2 cellular contexts compared by ENCODE assay signal in the genomic region with DNA sequence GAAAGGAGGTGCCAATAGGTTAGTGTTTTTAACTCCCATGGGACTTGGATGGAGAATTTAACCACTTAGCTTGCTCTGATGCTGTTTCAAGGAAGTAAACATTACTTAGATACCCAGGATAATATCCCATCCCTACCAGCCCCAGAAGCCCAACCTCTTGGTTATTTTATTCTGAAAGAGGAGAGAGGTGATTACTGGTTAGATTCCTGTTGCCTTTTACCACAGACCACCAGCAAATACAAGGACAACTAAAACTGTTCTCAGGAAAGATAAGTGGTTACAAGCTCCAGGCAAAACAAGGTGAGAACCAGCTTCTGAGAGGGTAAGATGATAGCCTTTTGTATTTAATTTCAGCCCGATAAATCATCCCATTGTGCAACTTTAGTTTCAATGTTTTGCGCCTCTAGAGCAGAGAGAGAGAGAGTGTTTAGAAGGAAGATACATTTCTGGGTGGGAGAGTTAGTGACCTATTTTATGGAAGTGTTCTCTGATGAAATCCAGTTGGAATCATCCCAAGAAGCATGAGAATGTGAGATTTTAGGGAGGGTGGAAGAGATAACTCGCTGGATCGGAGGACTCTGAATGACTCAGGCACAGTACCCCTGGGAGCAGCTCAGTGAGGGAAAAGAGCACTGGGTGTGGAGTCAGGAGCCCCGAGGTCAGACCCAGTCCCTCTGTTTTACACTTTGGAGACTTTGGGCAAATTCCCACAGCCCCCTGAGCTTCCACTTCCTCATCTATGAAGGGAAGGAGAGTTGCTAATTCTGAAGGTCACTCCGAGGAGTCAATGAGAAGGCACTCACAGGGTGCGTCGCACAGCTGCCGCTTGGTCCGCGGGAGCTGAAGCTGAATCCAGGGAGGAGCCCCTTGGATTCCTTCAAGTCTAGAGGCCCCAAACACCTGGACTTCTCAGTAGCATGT.
TF ChIP-seq lines count a peak whose summit lies in the region.

No MANE protein-coding gene starts in this region.

TF ChIP-seq in liver, 16 proteins besides CTCF, POLR2A, EP300 and RAD21:
- TF ChIP-seq HNF4G (IDR thresholded peaks at IDR 0.05) (no peak), NR2F2 (IDR thresholded peaks at IDR 0.05) (peak; percentile 46), RXRA (IDR thresholded peaks at IDR 0.05) (peak in 1 of 2 donors; percentile 16), JUND (IDR thresholded peaks at IDR 0.05) (no peak)

TF ChIP-seq in HepG2, 621 proteins besides CTCF, POLR2A, EP300 and RAD21:
- TF ChIP-seq CBFB (CRISPR knock-in tag; IDR thresholded peaks at IDR 0.05) (no peak), DBP (CRISPR knock-in tag; IDR thresholded peaks at IDR 0.05; ENCODE audit: not compliant biosample characterization) (no peak), PRMT3 (CRISPR knock-in tag; IDR thresholded peaks at IDR 0.05; ENCODE audit: borderline replicate concordance, low read depth) (no peak), TRIM22 (IDR thresholded peaks at IDR 0.05) (no peak), TFE3 (CRISPR knock-in tag; IDR thresholded peaks at IDR 0.05) (no peak), ZSCAN21 (CRISPR knock-in tag; IDR thresholded peaks at IDR 0.05; ENCODE audit: borderline replicate concordance) (no peak), ZNF841 (CRISPR knock-in tag; IDR thresholded peaks at IDR 0.05; ENCODE audit: borderline replicate concordance) (no peak), MED13 (CRISPR knock-in tag; IDR thresholded peaks at IDR 0.05) (no peak), ZNF468 (CRISPR knock-in tag; IDR thresholded peaks at IDR 0.05) (no peak), MED8 (CRISPR knock-in tag; IDR thresholded peaks at IDR 0.05; ENCODE audit: insufficient replicate concordance) (no peak), ZNF710 (CRISPR knock-in tag; IDR thresholded peaks at IDR 0.05; ENCODE audit: borderline replicate concordance) (no peak), ZNF460 (CRISPR knock-in tag; IDR thresholded peaks at IDR 0.05; ENCODE audit: borderline replicate concordance) (no peak), ZNF572 (CRISPR knock-in tag; IDR thresholded peaks at IDR 0.05) (no peak), ZNF235 (CRISPR knock-in tag; IDR thresholded peaks at IDR 0.05; ENCODE audit: borderline replicate concordance) (no peak), ZNF44 (CRISPR knock-in tag; IDR thresholded peaks at IDR 0.05) (no peak), SMARCC2 (IDR thresholded peaks at IDR 0.05) (no peak)
- TF ChIP-seq, protein P1, sequence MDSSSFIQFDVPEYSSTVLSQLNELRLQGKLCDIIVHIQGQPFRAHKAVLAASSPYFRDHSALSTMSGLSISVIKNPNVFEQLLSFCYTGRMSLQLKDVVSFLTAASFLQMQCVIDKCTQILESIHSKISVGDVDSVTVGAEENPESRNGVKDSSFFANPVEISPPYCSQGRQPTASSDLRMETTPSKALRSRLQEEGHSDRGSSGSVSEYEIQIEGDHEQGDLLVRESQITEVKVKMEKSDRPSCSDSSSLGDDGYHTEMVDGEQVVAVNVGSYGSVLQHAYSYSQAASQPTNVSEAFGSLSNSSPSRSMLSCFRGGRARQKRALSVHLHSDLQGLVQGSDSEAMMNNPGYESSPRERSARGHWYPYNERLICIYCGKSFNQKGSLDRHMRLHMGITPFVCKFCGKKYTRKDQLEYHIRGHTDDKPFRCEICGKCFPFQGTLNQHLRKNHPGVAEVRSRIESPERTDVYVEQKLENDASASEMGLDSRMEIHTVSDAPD (CRISPR knock-in tag; IDR thresholded peaks at IDR 0.05), result no peak
- TF ChIP-seq, protein P2, sequence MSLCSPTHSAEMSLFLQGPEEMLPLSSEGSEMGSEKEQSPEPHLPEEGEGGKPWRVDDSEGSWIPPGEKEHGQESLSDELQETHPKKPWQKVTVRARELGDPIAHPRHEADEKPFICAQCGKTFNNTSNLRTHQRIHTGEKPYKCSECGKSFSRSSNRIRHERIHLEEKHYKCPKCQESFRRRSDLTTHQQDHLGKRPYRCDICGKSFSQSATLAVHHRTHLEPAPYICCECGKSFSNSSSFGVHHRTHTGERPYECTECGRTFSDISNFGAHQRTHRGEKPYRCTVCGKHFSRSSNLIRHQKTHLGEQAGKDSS (CRISPR knock-in tag; IDR thresholded peaks at IDR 0.05; ENCODE audit: borderline replicate concordance, low read depth), result no peak
- TF ChIP-seq, protein P3, sequence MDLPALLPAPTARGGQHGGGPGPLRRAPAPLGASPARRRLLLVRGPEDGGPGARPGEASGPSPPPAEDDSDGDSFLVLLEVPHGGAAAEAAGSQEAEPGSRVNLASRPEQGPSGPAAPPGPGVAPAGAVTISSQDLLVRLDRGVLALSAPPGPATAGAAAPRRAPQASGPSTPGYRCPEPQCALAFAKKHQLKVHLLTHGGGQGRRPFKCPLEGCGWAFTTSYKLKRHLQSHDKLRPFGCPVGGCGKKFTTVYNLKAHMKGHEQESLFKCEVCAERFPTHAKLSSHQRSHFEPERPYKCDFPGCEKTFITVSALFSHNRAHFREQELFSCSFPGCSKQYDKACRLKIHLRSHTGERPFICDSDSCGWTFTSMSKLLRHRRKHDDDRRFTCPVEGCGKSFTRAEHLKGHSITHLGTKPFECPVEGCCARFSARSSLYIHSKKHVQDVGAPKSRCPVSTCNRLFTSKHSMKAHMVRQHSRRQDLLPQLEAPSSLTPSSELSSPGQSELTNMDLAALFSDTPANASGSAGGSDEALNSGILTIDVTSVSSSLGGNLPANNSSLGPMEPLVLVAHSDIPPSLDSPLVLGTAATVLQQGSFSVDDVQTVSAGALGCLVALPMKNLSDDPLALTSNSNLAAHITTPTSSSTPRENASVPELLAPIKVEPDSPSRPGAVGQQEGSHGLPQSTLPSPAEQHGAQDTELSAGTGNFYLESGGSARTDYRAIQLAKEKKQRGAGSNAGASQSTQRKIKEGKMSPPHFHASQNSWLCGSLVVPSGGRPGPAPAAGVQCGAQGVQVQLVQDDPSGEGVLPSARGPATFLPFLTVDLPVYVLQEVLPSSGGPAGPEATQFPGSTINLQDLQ (CRISPR knock-in tag; IDR thresholded peaks at IDR 0.05), result no peak
